Comparison of ENCODE assay signal across 2 cellular contexts in genomic region chr15:67543348-67543718, GRCh38.
TF ChIP-seq lines count a peak whose summit lies in the region.

No MANE protein-coding gene starts in this region.

TF ChIP-seq in IMR-90, 13 proteins besides CTCF, POLR2A, EP300 and RAD21 (continued from another document):
- TF ChIP-seq MAZ (IDR thresholded peaks at IDR 0.05; ENCODE audit: borderline replicate concordance, low read depth, low read length) (no peak), CEBPB (IDR thresholded peaks at IDR 0.05; ENCODE audit: low read depth, low read length) (no peak), SMC3 (IDR thresholded peaks at IDR 0.05; ENCODE audit: low read depth, low read length) (no peak)

TF ChIP-seq in liver, 16 proteins besides CTCF, POLR2A, EP300 and RAD21 (continued from another document):
- TF ChIP-seq REST (IDR thresholded peaks at IDR 0.05) = no peak
- TF ChIP-seq EGR1 (IDR thresholded peaks at IDR 0.05; ENCODE audit: low read depth in 2 of 2) = no peak
- no peak for TF ChIP-seq MAX (IDR thresholded peaks at IDR 0.05)
- no peak for TF ChIP-seq NR2F2 (IDR thresholded peaks at IDR 0.05)
- no peak for TF ChIP-seq ATF3 (IDR thresholded peaks at IDR 0.05)
- peak in 1 of 2 donors; percentile 7 for TF ChIP-seq RXRA (IDR thresholded peaks at IDR 0.05)
- peak; percentile 39 for TF ChIP-seq YY1 (IDR thresholded peaks at IDR 0.05)
- TF ChIP-seq FOXA2 (IDR thresholded peaks at IDR 0.05) = no peak
- no peak for TF ChIP-seq HNF4G (IDR thresholded peaks at IDR 0.05)
- TF ChIP-seq TAF1 (conservative IDR thresholded peaks at IDR 0.05) = no peak
